8 cellular contexts compared by ENCODE assay signal in genomic region chr14:50943943-50944646, GRCh38. TPM values are rescaled to one million over a fixed set of nuclear protein-coding genes. Genes with fewer than 3 reads are reported as not detected.
DNase-seq lines count a peak whose midpoint lies in the region; ATAC-seq lines count a peak whose summit lies in the region.

Gene PYGL, minus strand, starts transcription at chr14:50944483. Its CDS starts 80 bp downstream, at chr14:50944403.

- WGBS in esophagus, 2 donors = 1% methylated on average over 60 to 74 of the region's 74 CpGs

- H3K27me3 Mint-ChIP-seq in activated CD4-positive, alpha-beta T cell treated with anti-CD3 and anti-CD28 coated beads, Interleukin-2, amount 10 ng/mL, durations not matched to agents 24 days and 14 days = peaks cover 39% of the 10 kb centered on the region

- no peaks in the 10 kb centered on the region for H3K9me3 Mint-ChIP-seq in activated CD4-positive, alpha-beta T cell treated with anti-CD3 and anti-CD28 coated beads, Interleukin-2, amount 10 ng/mL, durations not matched to agents 24 days and 14 days

- no peaks in the 10 kb centered on the region for H3K36me3 ChIP-seq in esophagus (ENCODE audit: control insufficient read depth in 2 of 2, insufficient read depth in 2 of 2, low read length in 1 of 2)

- no peaks in the 10 kb centered on the region for H3K36me3 Mint-ChIP-seq in activated CD4-positive, alpha-beta T cell treated with anti-CD3 and anti-CD28 coated beads, Interleukin-2, amount 10 ng/mL, durations not matched to agents 24 days and 14 days (ENCODE audit: low read depth)

- peak; percentile 87 for DNase-seq in Daoy (ENCODE audit: low read depth)
- peak; percentile 11 for DNase-seq in NCI-H146 treated with DMSO at 0.1 percent for 48 hours (lab: John Stamatoyannopoulos, UW; ENCODE audit: unreplicated experiment)
- DNase-seq in activated CD4-positive, alpha-beta T cell treated with anti-CD3 and anti-CD28 coated beads, Interleukin-2, amount 10 ng/mL, durations not matched to agents 24 days and 14 days = peak; percentile 77
- DNase-seq in mucosa of gallbladder (ENCODE audit: low spot score) = peak; percentile 54
- DNase-seq in substantia nigra (lab: John Stamatoyannopoulos, UW) = peak in 26 of 49 donors; percentile 13 to 55 (median 36)
- DNase-seq in NCI-H187 (lab: John Stamatoyannopoulos, UW) = no peak

- peak; percentile 83 for ATAC-seq in GM21723 (IDR thresholded peaks at IDR 0.05; ENCODE audit: unreplicated experiment)

- H3K27ac Mint-ChIP-seq in activated CD4-positive, alpha-beta T cell treated with anti-CD3 and anti-CD28 coated beads, Interleukin-2, amount 10 ng/mL, durations not matched to agents 24 days and 14 days = peak within 1 kb of the TSS; percentile 53

- intact Hi-C loops in activated CD4-positive, alpha-beta T cell treated with anti-CD3 and anti-CD28 coated beads, Interleukin-2, amount 10 ng/mL, durations not matched to agents 24 days and 14 days (cut with micrococcal nuclease) = loop anchor here (10.0 kb wide), 1 partner anchor 151 kb away; the partner anchor contains the start of gene TRIM9

- no peaks in the 10 kb centered on the region for H3K9me3 ChIP-seq in esophagus (ENCODE audit: control insufficient read depth in 2 of 2, insufficient read depth in 1 of 2, low read depth in 1 of 2, low read length in 1 of 2)

- peaks cover 0 to 6% of the 10 kb centered on the region in 2 donors for H3K4me1 ChIP-seq in esophagus (ENCODE audit: control insufficient read depth in 2 of 2, insufficient read depth in 2 of 2, low read length in 1 of 2)

- H3K4me1 Mint-ChIP-seq in activated CD4-positive, alpha-beta T cell treated with anti-CD3 and anti-CD28 coated beads, Interleukin-2, amount 10 ng/mL, durations not matched to agents 24 days and 14 days = peaks cover 6% of the 10 kb centered on the region

- H3K4me3 ChIP-seq in esophagus (ENCODE audit: low read depth in 1 of 2, low read length in 2 of 2) = peak within 1 kb of the TSS; percentile 66 to 85

- no peaks in the 10 kb centered on the region for H3K27me3 ChIP-seq in esophagus (ENCODE audit: control insufficient read depth in 1 of 2, insufficient read depth in 2 of 2, low read length in 2 of 2)

- peak within 1 kb of the TSS; percentile 76 for H3K27ac ChIP-seq in esophagus (ENCODE audit: low read depth in 2 of 2, low read length in 1 of 2)
- H3K27ac ChIP-seq in substantia nigra (ENCODE audit: low read depth, low read length, poor library complexity, severe bottlenecking) = peak within 1 kb of the TSS; percentile 51

- H3K4me3 Mint-ChIP-seq in activated CD4-positive, alpha-beta T cell treated with anti-CD3 and anti-CD28 coated beads, Interleukin-2, amount 10 ng/mL, durations not matched to agents 24 days and 14 days = peak within 1 kb of the TSS; percentile 86

RNA-seq across cellular contexts. Expression of gene PYGL, which starts in this region (rescaled TPM):
- total RNA-seq in Daoy (2014; rRNA removed; shearing (Covaris generic)) = 38.7 and 56.2 TPM in 2 replicates
- total RNA-seq in activated CD4-positive, alpha-beta T cell treated with anti-CD3 and anti-CD28 coated beads, Interleukin-2, amount 10 ng/mL, durations not matched to agents 24 days and 14 days = 0.26 and 1.3 TPM in 2 replicates
- 10 to 100 TPM; 35.5 to 69.0 TPM for polyA plus RNA-seq in esophagus
- 11.2 TPM for total RNA-seq in mucosa of gallbladder

Comparison
In these comparisons a context has a peak if more than half of its experiments do, and no peak if none do; other contexts are left out.
1. DNase-seq: peak in Daoy (single experiment), NCI-H146 treated with DMSO at 0.1 percent for 48 hours (single experiment), activated CD4-positive, alpha-beta T cell treated with anti-CD3 and anti-CD28 coated beads, Interleukin-2, amount 10 ng/mL, durations not matched to agents 24 days and 14 days (single experiment), mucosa of gallbladder (single experiment) and substantia nigra (26 of 49); none in NCI-H187 (0 of 2).